Comparison of ENCODE assay signal across 2 cellular contexts in the genomic region with DNA sequence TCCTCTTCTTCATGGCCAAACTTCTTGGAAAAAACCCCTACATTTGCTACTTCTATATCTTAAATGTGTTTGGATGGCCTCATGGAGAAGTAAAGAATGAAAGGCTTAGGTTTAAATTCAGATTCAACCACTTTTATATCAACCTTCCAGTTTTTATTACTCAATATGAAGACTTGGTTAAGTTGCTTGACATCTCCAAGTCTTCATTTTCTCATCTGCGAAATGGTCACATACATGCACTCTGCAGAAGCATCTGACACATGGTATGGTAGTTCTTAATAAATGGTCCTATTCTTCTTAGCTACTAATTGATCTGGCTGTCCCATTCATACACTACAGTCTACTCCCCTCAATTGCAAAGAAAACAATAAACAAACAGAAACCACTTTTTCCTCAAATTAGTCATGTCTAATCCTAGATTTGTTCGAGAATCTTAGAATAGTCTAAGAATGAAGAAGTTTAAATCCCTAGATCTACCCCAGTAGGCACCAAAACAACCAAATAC.
TF ChIP-seq lines count a peak whose summit lies in the region.

No MANE protein-coding gene starts in this region.

TF ChIP-seq in WTC11, 78 proteins besides CTCF, POLR2A, EP300 and RAD21:
- TF ChIP-seq ZNF317 (CRISPR knock-in tag; IDR thresholded peaks at IDR 0.05; ENCODE audit: borderline replicate concordance, low read depth) (no peak), E2F5 (CRISPR knock-in tag; IDR thresholded peaks at IDR 0.05) (no peak), CREM (CRISPR knock-in tag; IDR thresholded peaks at IDR 0.05) (no peak), NR3C1 (CRISPR knock-in tag; conservative IDR thresholded peaks at IDR 0.05; ENCODE audit: low read depth) (no peak), SP1 (CRISPR knock-in tag; conservative IDR thresholded peaks at IDR 0.05) (no peak), JAZF1 (CRISPR knock-in tag; IDR thresholded peaks at IDR 0.05) (no peak), ESRRA (CRISPR knock-in tag; IDR thresholded peaks at IDR 0.05; ENCODE audit: borderline replicate concordance) (no peak)
- TF ChIP-seq, protein P1, sequence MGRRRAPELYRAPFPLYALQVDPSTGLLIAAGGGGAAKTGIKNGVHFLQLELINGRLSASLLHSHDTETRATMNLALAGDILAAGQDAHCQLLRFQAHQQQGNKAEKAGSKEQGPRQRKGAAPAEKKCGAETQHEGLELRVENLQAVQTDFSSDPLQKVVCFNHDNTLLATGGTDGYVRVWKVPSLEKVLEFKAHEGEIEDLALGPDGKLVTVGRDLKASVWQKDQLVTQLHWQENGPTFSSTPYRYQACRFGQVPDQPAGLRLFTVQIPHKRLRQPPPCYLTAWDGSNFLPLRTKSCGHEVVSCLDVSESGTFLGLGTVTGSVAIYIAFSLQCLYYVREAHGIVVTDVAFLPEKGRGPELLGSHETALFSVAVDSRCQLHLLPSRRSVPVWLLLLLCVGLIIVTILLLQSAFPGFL (CRISPR knock-in tag; IDR thresholded peaks at IDR 0.05; ENCODE audit: borderline replicate concordance) = no peak

TF ChIP-seq in SK-N-SH, 30 proteins besides CTCF, POLR2A, EP300 and RAD21:
- TF ChIP-seq NFIC (IDR thresholded peaks at IDR 0.05; ENCODE audit: borderline replicate concordance) = no peak
- no peak for TF ChIP-seq TEAD4 (IDR thresholded peaks at IDR 0.05; ENCODE audit: borderline replicate concordance, insufficient read depth)
- TF ChIP-seq, protein P2, sequence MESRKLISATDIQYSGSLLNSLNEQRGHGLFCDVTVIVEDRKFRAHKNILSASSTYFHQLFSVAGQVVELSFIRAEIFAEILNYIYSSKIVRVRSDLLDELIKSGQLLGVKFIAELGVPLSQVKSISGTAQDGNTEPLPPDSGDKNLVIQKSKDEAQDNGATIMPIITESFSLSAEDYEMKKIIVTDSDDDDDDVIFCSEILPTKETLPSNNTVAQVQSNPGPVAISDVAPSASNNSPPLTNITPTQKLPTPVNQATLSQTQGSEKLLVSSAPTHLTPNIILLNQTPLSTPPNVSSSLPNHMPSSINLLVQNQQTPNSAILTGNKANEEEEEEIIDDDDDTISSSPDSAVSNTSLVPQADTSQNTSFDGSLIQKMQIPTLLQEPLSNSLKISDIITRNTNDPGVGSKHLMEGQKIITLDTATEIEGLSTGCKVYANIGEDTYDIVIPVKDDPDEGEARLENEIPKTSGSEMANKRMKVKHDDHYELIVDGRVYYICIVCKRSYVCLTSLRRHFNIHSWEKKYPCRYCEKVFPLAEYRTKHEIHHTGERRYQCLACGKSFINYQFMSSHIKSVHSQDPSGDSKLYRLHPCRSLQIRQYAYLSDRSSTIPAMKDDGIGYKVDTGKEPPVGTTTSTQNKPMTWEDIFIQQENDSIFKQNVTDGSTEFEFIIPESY (IDR thresholded peaks at IDR 0.05; ENCODE audit: borderline replicate concordance, low read depth) = no peak
- TF ChIP-seq GATA2 (CRISPR knock-in tag; IDR thresholded peaks at IDR 0.05) = no peak
- TF ChIP-seq TAF1 (IDR thresholded peaks at IDR 0.05; ENCODE audit: borderline replicate concordance, low read depth, low read length) = no peak
- no peak for TF ChIP-seq YY1 (IDR thresholded peaks at IDR 0.05; ENCODE audit: low read depth)
- no peak for TF ChIP-seq USF2 (IDR thresholded peaks at IDR 0.05; ENCODE audit: borderline replicate concordance, low read depth, low read length)
